22 cellular contexts compared by ENCODE assay signal in the genomic region with DNA sequence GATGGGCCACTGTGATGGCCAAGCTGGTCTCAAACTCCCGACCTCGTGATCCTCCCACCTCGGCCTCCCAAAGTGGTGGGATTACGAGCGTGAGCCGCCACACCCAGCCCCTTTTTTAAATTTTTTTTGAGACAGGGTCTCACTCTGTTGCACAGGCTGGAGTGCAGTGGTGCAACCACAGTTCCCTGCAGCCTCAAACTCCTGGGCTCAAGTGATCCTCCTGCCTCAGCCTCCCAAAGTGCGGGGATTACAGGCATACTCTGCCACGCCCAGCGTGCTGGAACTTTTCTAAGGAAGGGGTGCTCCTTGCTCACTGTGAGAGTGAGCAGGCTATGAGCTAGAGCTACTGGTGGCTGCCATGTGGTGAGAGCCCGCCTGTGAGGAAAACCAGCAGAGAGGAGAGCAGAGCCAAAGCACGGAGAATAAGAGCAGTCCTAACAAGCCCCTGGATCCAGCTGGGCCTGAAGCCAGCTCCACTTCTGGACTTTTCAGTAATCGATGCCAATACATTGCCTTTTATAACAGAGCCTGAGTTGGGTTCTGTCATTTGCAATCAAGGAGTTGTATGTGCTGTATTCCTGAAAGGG.
DNase-seq lines count a peak whose midpoint lies in the region; TF ChIP-seq lines count a peak whose summit lies in the region.
"Had no signal": no experiment of that assay in that cellular context is flagged by ENCODE, and none has a peak within 500 bp of the region (broad histone marks: within the 10 kb centered on the region; RNA-seq: fewer than 3 reads in every experiment).

No MANE protein-coding gene starts in this region.

- no peak overlapping the region for H3K23ac ChIP-seq in H9 (ENCODE audit: insufficient read length, low read depth, low read length)

- no peak overlapping the region for H3T11ph ChIP-seq in H9 (ENCODE audit: low read length)

- no peak overlapping the region for H2BK120ac ChIP-seq in H9 (ENCODE audit: low read depth, low read length, poor library complexity, severe bottlenecking)

- H3K36me3 Mint-ChIP-seq in H9 (ENCODE audit: insufficient read depth in 1 of 3, low read depth in 3 of 3) (no peaks in the 10 kb centered on the region), progenitor cell of endocrine pancreas (ENCODE audit: insufficient read depth) (no peaks in the 10 kb centered on the region)
- H3K36me3 Mint-ChIP-seq: activated naive CD4-positive, alpha-beta T cell treated with anti-CD3 and anti-CD28 coated beads, Interleukin-2, amount 10 ng/mL, durations not matched to agents 7 days and 5 days; CD4-positive, CD25-positive, alpha-beta regulatory T cell had no signal

- H3K23me2 ChIP-seq in H9 (ENCODE audit: insufficient read length, low read depth, low read length, poor library complexity, severe bottlenecking), result no peaks in the 10 kb centered on the region

- no peak overlapping the region for H3K4me3 Mint-ChIP-seq in H9
- H3K4me3 Mint-ChIP-seq in progenitor cell of endocrine pancreas (ENCODE audit: low read depth), result no peak overlapping the region
- H3K4me3 Mint-ChIP-seq: activated naive CD4-positive, alpha-beta T cell treated with anti-CD3 and anti-CD28 coated beads, Interleukin-2, amount 10 ng/mL, durations not matched to agents 7 days and 5 days; CD4-positive, CD25-positive, alpha-beta regulatory T cell; central memory CD8-positive, alpha-beta T cell; T-helper 17 cell had no signal

- H2AK5ac ChIP-seq in H9 (ENCODE audit: insufficient read length, low read length), result no peak overlapping the region

- no peak overlapping the region for H3K27ac ChIP-seq in H9 (ENCODE audit: insufficient read length, low read depth, low read length)
- H3K27ac ChIP-seq: ascending aorta, VCaP had no signal

- WGBS in H9 (ENCODE audit: extremely low coverage, insufficient read length, low lambda C conversion rate), result no CpG with 5 or more reads among the region's 12 CpGs

- H3K27me3 ChIP-seq in BE2C, result no peaks in the 10 kb centered on the region
- no peaks in the 10 kb centered on the region for H3K27me3 ChIP-seq in H9 (ENCODE audit: insufficient read depth, low read length)

- no peaks in the 10 kb centered on the region for H3K79me2 ChIP-seq in H9 (ENCODE audit: insufficient read depth, low read length)

- no peak overlapping the region for H3K4ac ChIP-seq in H9 (ENCODE audit: low read depth, low read length)

- no peak overlapping the region for H3K56ac ChIP-seq in H9 (ENCODE audit: insufficient read length, low read depth, low read length)

- peaks cover 39 to 46% of the 10 kb centered on the region in 2 experiments for H3K4me1 Mint-ChIP-seq in H9
- H3K4me1 Mint-ChIP-seq in progenitor cell of endocrine pancreas (ENCODE audit: low read depth), result peaks cover 3% of the 10 kb centered on the region
- H3K4me1 Mint-ChIP-seq: activated naive CD4-positive, alpha-beta T cell treated with anti-CD3 and anti-CD28 coated beads, Interleukin-2, amount 10 ng/mL, durations not matched to agents 7 days and 5 days; CD4-positive, CD25-positive, alpha-beta regulatory T cell; central memory CD8-positive, alpha-beta T cell had no signal

- no peak overlapping the region for H2BK5ac ChIP-seq in H9 (ENCODE audit: insufficient read length, low read length)

- DNase-seq in BE2C (peak; percentile 4), H9 (peak; percentile 9), iPS-NIHi7 (ENCODE audit: extremely low spot score) (peak; percentile 1), retina (peak; percentile 0), NCI-H2081 (lab: John Stamatoyannopoulos, UW) (no peak), progenitor cell of endocrine pancreas (ENCODE audit: low spot score, unreplicated experiment) (no peak)
- DNase-seq in central memory CD4-positive, alpha-beta T cell, result no peak
- DNase-seq: activated naive CD4-positive, alpha-beta T cell treated with anti-CD3 and anti-CD28 coated beads, Interleukin-2, amount 10 ng/mL, durations not matched to agents 7 days and 5 days; CD4-positive, CD25-positive, alpha-beta regulatory T cell; effector CD8-positive, alpha-beta T cell; foreskin melanocyte; GDM1; KBM-7; NCI-H1436 treated with DMSO at 0.1 percent for 48 hours; NCI-H526; nucleus accumbens; right cardiac atrium; T-helper 17 cell had no signal

- no peak for TF ChIP-seq CTCF in BE2C (IDR thresholded peaks at IDR 0.05; ENCODE audit: low read depth, low read length)
- no peak for TF ChIP-seq CTCF in H9 (conservative IDR thresholded peaks at IDR 0.05)
- no peak for TF ChIP-seq CTCF in progenitor cell of endocrine pancreas (IDR thresholded peaks at IDR 0.05; ENCODE audit: unreplicated experiment)

- no peaks in the 10 kb centered on the region for H3K79me1 ChIP-seq in H9 (ENCODE audit: insufficient read depth, low read depth, low read length, poor library complexity, severe bottlenecking)

- H3K18ac ChIP-seq in H9 (ENCODE audit: insufficient read length, low read depth, low read length), result no peak overlapping the region

- H3K4me2 ChIP-seq in H9 (ENCODE audit: insufficient read depth, insufficient read length, low read length), result no peak overlapping the region

- H4K91ac ChIP-seq in H9 (ENCODE audit: insufficient read length, low read depth, low read length), result no peak overlapping the region

- H4K8ac ChIP-seq in H9 (replicated peaks; ENCODE audit: insufficient read length, low read depth, low read length), result no peak overlapping the region

- no peak overlapping the region for H2BK15ac ChIP-seq in H9 (ENCODE audit: low read depth, low read length)

- H3K4me3 ChIP-seq in BE2C (ENCODE audit: low read depth, low read length), result no peak overlapping the region
- H3K4me3 ChIP-seq: ascending aorta, lung had no signal

- no peak overlapping the region for H3K9ac ChIP-seq in H9 (ENCODE audit: extremely low read depth, insufficient read length, low read length)

- no peak overlapping the region for H2BK12ac ChIP-seq in H9 (ENCODE audit: insufficient read length, low read depth, low read length)

- H2AFZ ChIP-seq in H9 (ENCODE audit: low read length), result no peak overlapping the region

- H3K9me3 Mint-ChIP-seq in H9 (peaks cover 0 to 4% of the 10 kb centered on the region in 2 experiments; a peak in 2 of 5 replicates), progenitor cell of endocrine pancreas (ENCODE audit: low read depth) (no peaks in the 10 kb centered on the region)
- H3K9me3 Mint-ChIP-seq: activated naive CD4-positive, alpha-beta T cell treated with anti-CD3 and anti-CD28 coated beads, Interleukin-2, amount 10 ng/mL, durations not matched to agents 7 days and 5 days; central memory CD8-positive, alpha-beta T cell had no signal

- no peak overlapping the region for H3K14ac ChIP-seq in H9 (ENCODE audit: insufficient read depth, low read length)

- H3K36me3 ChIP-seq in BE2C, result no peaks in the 10 kb centered on the region
- H3K36me3 ChIP-seq: ascending aorta had no signal

- no peaks in the 10 kb centered on the region for H4K20me1 ChIP-seq in H9 (ENCODE audit: control insufficient read depth, insufficient read depth, insufficient read length)

- no peaks in the 10 kb centered on the region for H3K9me3 ChIP-seq in BE2C
- H3K9me3 ChIP-seq in H9 (ENCODE audit: control insufficient read depth, low read depth, low read length), result no peaks in the 10 kb centered on the region
- H3K9me3 ChIP-seq: ascending aorta had no signal

- H4K5ac ChIP-seq in H9 (ENCODE audit: insufficient read length, low read depth, low read length), result no peak overlapping the region

- no peak overlapping the region for H2BK20ac ChIP-seq in H9 (ENCODE audit: low read depth, low read length, poor library complexity, severe bottlenecking)

- H3K27me3 Mint-ChIP-seq in H9 (ENCODE audit: low read depth), result peaks cover 30% of the 10 kb centered on the region
- peaks cover 46% of the 10 kb centered on the region for H3K27me3 Mint-ChIP-seq in progenitor cell of endocrine pancreas

- H3K4me1 ChIP-seq in BE2C (peaks cover 34% of the 10 kb centered on the region), H9 (ENCODE audit: insufficient read depth, low read length) (no peaks in the 10 kb centered on the region; the same call in 1 of the 2 replicates)
- H3K4me1 ChIP-seq: ascending aorta had no signal

- H3K27ac Mint-ChIP-seq in H9 (no peak overlapping the region), progenitor cell of endocrine pancreas (no peak overlapping the region)
- H3K27ac Mint-ChIP-seq: activated naive CD4-positive, alpha-beta T cell treated with anti-CD3 and anti-CD28 coated beads, Interleukin-2, amount 10 ng/mL, durations not matched to agents 7 days and 5 days; CD4-positive, CD25-positive, alpha-beta regulatory T cell; T-helper 17 cell had no signal

Comparison
In these comparisons a context has a peak if more than half of its experiments do, and no peak if none do; other contexts are left out.
1. DNase-seq: peak in BE2C (single experiment), H9 (single experiment), iPS-NIHi7 (single experiment) and retina (single experiment); none in central memory CD4-positive, alpha-beta T cell (single experiment), NCI-H2081 (0 of 2) and progenitor cell of endocrine pancreas (single experiment).